17 cellular contexts compared by ENCODE assay signal in the genomic region with DNA sequence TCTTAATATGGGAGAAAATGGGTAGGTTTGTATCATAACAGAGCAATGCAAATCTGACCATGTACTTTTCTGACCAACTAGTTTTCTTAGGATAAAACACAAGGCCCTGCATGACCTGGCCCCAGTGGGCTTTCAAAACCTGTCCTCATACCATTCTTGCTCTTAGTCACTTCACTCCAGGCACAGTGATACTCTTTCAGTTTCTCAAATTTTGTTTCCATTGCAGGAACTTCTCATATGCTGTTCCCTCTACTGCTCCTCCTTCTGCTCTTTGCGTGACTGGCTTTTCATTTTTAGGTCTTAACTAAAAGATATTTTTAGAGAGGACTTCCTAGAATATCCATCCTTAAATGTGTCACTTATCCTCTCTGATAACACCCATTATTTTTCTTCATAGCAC.
DNase-seq lines count a peak whose midpoint lies in the region; ATAC-seq and TF ChIP-seq lines count a peak whose summit lies in the region.
"Had no signal": no experiment of that assay in that cellular context is flagged by ENCODE, and none has a peak within 500 bp of the region (broad histone marks: within the 10 kb centered on the region; RNA-seq: fewer than 3 reads in every experiment).

No MANE protein-coding gene starts in this region.

- CTCF ChIA-PET in activated CD4-positive, alpha-beta T cell treated with anti-CD3 and anti-CD28 coated beads for 36 hours (lab: Charles Lee), result no interaction called here

- no peaks in the 10 kb centered on the region for H3K27me3 Mint-ChIP-seq in activated CD4-positive, alpha-beta T cell treated with anti-CD3 and anti-CD28 coated beads for 36 hours
- no peaks in the 10 kb centered on the region for H3K27me3 Mint-ChIP-seq in activated CD4-positive, alpha-beta T cell treated with anti-CD3 and anti-CD28 coated beads, Interleukin-2, amount 10 ng/mL, durations not matched to agents 24 days and 14 days

- TF ChIP-seq CTCF in vagina (IDR thresholded peaks at IDR 0.05), result no peak

- no peaks in the 10 kb centered on the region for H3K36me3 ChIP-seq in vagina
- H3K36me3 ChIP-seq: right atrium auricular region had no signal

- intact Hi-C loops in activated CD4-positive, alpha-beta T cell treated with anti-CD3 and anti-CD28 coated beads for 36 hours (cut with DNase I, micrococcal nuclease), result no loop called here
- intact Hi-C loops in activated CD4-positive, alpha-beta T cell treated with anti-CD3 and anti-CD28 coated beads, Interleukin-2, amount 10 ng/mL, durations not matched to agents 24 days and 14 days (cut with micrococcal nuclease), result no loop called here
- intact Hi-C loops in vagina (cut with DNase I), result no loop called here

- H3K27ac ChIP-seq in vagina, result no peak overlapping the region
- H3K27ac ChIP-seq: 22Rv1, hepatocyte, right atrium auricular region, SK-N-MC had no signal

- no peaks in the 10 kb centered on the region for H3K36me3 Mint-ChIP-seq in activated CD4-positive, alpha-beta T cell treated with anti-CD3 and anti-CD28 coated beads for 36 hours (ENCODE audit: low read depth)
- H3K36me3 Mint-ChIP-seq in activated CD4-positive, alpha-beta T cell treated with anti-CD3 and anti-CD28 coated beads, Interleukin-2, amount 10 ng/mL, durations not matched to agents 24 days and 14 days (ENCODE audit: low read depth), result no peaks in the 10 kb centered on the region
- H3K36me3 Mint-ChIP-seq in stimulated activated effector memory CD8-positive, alpha-beta T cell treated with anti-CD3 and anti-CD28 coated beads, Interleukin-12 subunit alpha, Interleukin-12 subunit beta, amount 100 ng/mL, for 72 hours, result no peaks in the 10 kb centered on the region

- H3K4me3 Mint-ChIP-seq in activated CD4-positive, alpha-beta T cell treated with anti-CD3 and anti-CD28 coated beads for 36 hours, result no peak overlapping the region
- no peak overlapping the region for H3K4me3 Mint-ChIP-seq in activated CD4-positive, alpha-beta T cell treated with anti-CD3 and anti-CD28 coated beads, Interleukin-2, amount 10 ng/mL, durations not matched to agents 24 days and 14 days
- no peak overlapping the region for H3K4me3 Mint-ChIP-seq in stimulated activated effector memory CD8-positive, alpha-beta T cell treated with anti-CD3 and anti-CD28 coated beads, Interleukin-12 subunit alpha, Interleukin-12 subunit beta, amount 100 ng/mL, for 72 hours
- H3K4me3 Mint-ChIP-seq: endodermal cell had no signal

- peak; percentile 77 for ATAC-seq in activated CD4-positive, alpha-beta T cell treated with anti-CD3 and anti-CD28 coated beads for 36 hours
- peak; percentile 90 for ATAC-seq in GM21528 (IDR thresholded peaks at IDR 0.05; ENCODE audit: low FRiP score, unreplicated experiment)
- peak; percentile 96 for ATAC-seq in HG03095 (IDR thresholded peaks at IDR 0.05; ENCODE audit: unreplicated experiment)
- peak; percentile 77 for ATAC-seq in stimulated activated effector memory CD8-positive, alpha-beta T cell treated with anti-CD3 and anti-CD28 coated beads, Interleukin-12 subunit alpha, Interleukin-12 subunit beta, amount 100 ng/mL, for 72 hours

- H3K4me1 ChIP-seq in vagina, result no peaks in the 10 kb centered on the region
- H3K4me1 ChIP-seq: right atrium auricular region had no signal

- no peaks in the 10 kb centered on the region for H3K9me3 ChIP-seq in vagina
- H3K9me3 ChIP-seq: right atrium auricular region had no signal

- TF ChIP-seq POLR2A in vagina (IDR thresholded peaks at IDR 0.05), result no peak

- no peaks in the 10 kb centered on the region for H3K9me3 Mint-ChIP-seq in activated CD4-positive, alpha-beta T cell treated with anti-CD3 and anti-CD28 coated beads for 36 hours (ENCODE audit: low read depth)
- H3K9me3 Mint-ChIP-seq in activated CD4-positive, alpha-beta T cell treated with anti-CD3 and anti-CD28 coated beads, Interleukin-2, amount 10 ng/mL, durations not matched to agents 24 days and 14 days, result no peaks in the 10 kb centered on the region
- no peaks in the 10 kb centered on the region for H3K9me3 Mint-ChIP-seq in stimulated activated effector memory CD8-positive, alpha-beta T cell treated with anti-CD3 and anti-CD28 coated beads, Interleukin-12 subunit alpha, Interleukin-12 subunit beta, amount 100 ng/mL, for 72 hours
- H3K9me3 Mint-ChIP-seq: endodermal cell had no signal

- no peak overlapping the region for H3K4me3 ChIP-seq in vagina
- H3K4me3 ChIP-seq: hepatocyte, right atrium auricular region, SK-N-MC had no signal

- DNase-seq in activated CD4-positive, alpha-beta T cell treated with anti-CD3 and anti-CD28 coated beads for 36 hours, result peak; percentile 11
- no peak for DNase-seq in activated CD4-positive, alpha-beta T cell treated with anti-CD3 and anti-CD28 coated beads, Interleukin-2, amount 10 ng/mL, durations not matched to agents 24 days and 14 days
- no peak for DNase-seq in stimulated activated effector memory CD8-positive, alpha-beta T cell treated with anti-CD3 and anti-CD28 coated beads, Interleukin-12 subunit alpha, Interleukin-12 subunit beta, amount 100 ng/mL, for 72 hours (ENCODE audit: low spot score in 2 of 2)
- DNase-seq in NCI-H1092 treated with DMSO at 0.1 percent for 48 hours (lab: John Stamatoyannopoulos, UW) (no peak), vagina (ENCODE audit: extremely low spot score in 2 of 2) (no peak), NCI-H1694 (lab: John Stamatoyannopoulos, UW) (no peak)
- DNase-seq: activated CD4-positive, CD25-positive, alpha-beta regulatory T cell treated with anti-CD3 and anti-CD28 coated beads, Interleukin-2, amount 50 U/mL, for 72 hours; DMS53; endodermal cell; KBM-7; midbrain had no signal

- peaks cover 13% of the 10 kb centered on the region for H3K4me1 Mint-ChIP-seq in activated CD4-positive, alpha-beta T cell treated with anti-CD3 and anti-CD28 coated beads for 36 hours
- peaks cover 5% of the 10 kb centered on the region for H3K4me1 Mint-ChIP-seq in activated CD4-positive, alpha-beta T cell treated with anti-CD3 and anti-CD28 coated beads, Interleukin-2, amount 10 ng/mL, durations not matched to agents 24 days and 14 days
- H3K4me1 Mint-ChIP-seq in stimulated activated effector memory CD8-positive, alpha-beta T cell treated with anti-CD3 and anti-CD28 coated beads, Interleukin-12 subunit alpha, Interleukin-12 subunit beta, amount 100 ng/mL, for 72 hours, result peaks cover 8% of the 10 kb centered on the region

- POLR2A ChIA-PET in activated CD4-positive, alpha-beta T cell treated with anti-CD3 and anti-CD28 coated beads for 36 hours (lab: Charles Lee), result no interaction called here

- no peaks in the 10 kb centered on the region for H3K27me3 ChIP-seq in vagina
- H3K27me3 ChIP-seq: hepatocyte, right atrium auricular region had no signal

- peak overlapping the region; percentile 45 for H3K27ac Mint-ChIP-seq in activated CD4-positive, alpha-beta T cell treated with anti-CD3 and anti-CD28 coated beads for 36 hours
- no peak overlapping the region for H3K27ac Mint-ChIP-seq in activated CD4-positive, alpha-beta T cell treated with anti-CD3 and anti-CD28 coated beads, Interleukin-2, amount 10 ng/mL, durations not matched to agents 24 days and 14 days
- no peak overlapping the region for H3K27ac Mint-ChIP-seq in stimulated activated effector memory CD8-positive, alpha-beta T cell treated with anti-CD3 and anti-CD28 coated beads, Interleukin-12 subunit alpha, Interleukin-12 subunit beta, amount 100 ng/mL, for 72 hours
- H3K27ac Mint-ChIP-seq: endodermal cell had no signal
